1 cellular context compared by ENCODE assay signal in the genomic region with DNA sequence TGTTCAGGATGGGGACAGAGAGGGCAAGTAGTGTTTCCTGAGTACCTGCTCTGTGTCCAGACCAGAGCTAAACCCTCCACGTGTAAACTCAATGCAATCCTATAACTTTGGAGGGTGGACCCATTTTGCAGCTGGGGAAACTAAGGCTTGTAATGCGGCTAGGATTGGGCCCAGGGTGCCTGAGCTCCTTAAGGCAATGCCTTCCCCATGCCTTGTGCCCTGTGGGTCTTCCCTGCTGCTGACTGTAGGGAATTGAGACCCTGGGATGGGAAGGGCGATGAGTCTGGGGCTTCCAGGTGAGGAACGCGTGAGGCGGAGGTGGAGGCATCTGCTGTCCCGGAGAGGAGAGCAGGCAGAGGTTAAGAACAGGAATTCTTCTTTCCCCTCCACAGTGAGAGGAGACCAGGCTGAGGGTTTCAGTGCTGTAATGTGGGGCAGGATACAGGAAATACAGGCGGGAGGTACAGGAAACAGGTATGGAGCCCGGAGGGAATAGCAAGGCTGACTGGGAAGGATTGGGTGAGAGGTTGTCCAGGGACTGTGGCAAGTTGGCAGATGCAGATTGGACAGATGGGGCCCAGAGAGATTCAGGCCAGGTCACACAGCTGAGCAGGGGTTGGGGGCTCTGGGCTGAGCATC.
TF ChIP-seq lines count a peak whose summit lies in the region.

No MANE protein-coding gene starts in this region.

TF ChIP-seq in GM23338, 12 proteins besides CTCF, POLR2A, EP300 and RAD21 (continued from another document):
- no peak for TF ChIP-seq ZNF462 (CRISPR knock-in tag; IDR thresholded peaks at IDR 0.05)
- TF ChIP-seq ZNF331 (CRISPR knock-in tag; IDR thresholded peaks at IDR 0.05; ENCODE audit: low read depth), result no peak
- no peak for TF ChIP-seq CREB1 (CRISPR knock-in tag; IDR thresholded peaks at IDR 0.05; ENCODE audit: low read depth)
